ENCODE assay signal across 9 cellular contexts in genomic region chr14:100679707-100680438, GRCh38. TPM values are rescaled to one million over a fixed set of nuclear protein-coding genes. Genes with fewer than 3 reads are reported as not detected.
DNase-seq lines count a peak whose midpoint lies in the region; ATAC-seq, FAIRE-seq and TF ChIP-seq lines count a peak whose summit lies in the region.
"Had no signal": no experiment of that assay in that cellular context is flagged by ENCODE, and none has a peak within 500 bp of the region (broad histone marks: within the 10 kb centered on the region; RNA-seq: fewer than 3 reads in every experiment).

No MANE protein-coding gene starts in this region.

- H3K36me3 ChIP-seq in bronchial epithelial cell (ENCODE audit: control insufficient read depth, insufficient read depth, low read length) (no peaks in the 10 kb centered on the region), smooth muscle cell (ENCODE audit: low read depth) (no peaks in the 10 kb centered on the region), HAP-1 (replicated peaks) (no peaks in the 10 kb centered on the region)

- no peaks in the 10 kb centered on the region for H3K79me2 ChIP-seq in smooth muscle cell (ENCODE audit: low read depth)

- TF ChIP-seq CTCF in HFF-Myc (IDR thresholded peaks at IDR 0.05; ENCODE audit: low read depth, low read length, missing control alignments) (peak; percentile 29), bronchial epithelial cell (IDR thresholded peaks at IDR 0.05; ENCODE audit: insufficient read depth, low read length, severe bottlenecking) (no peak), smooth muscle cell (IDR thresholded peaks at IDR 0.05; ENCODE audit: borderline replicate concordance, insufficient read depth, poor library complexity, severe bottlenecking) (peak; percentile 26)

- peak; percentile 76 for FAIRE-seq in bronchial epithelial cell (lab: Jason Lieb, UNC)
- FAIRE-seq: G401.6 had no signal

- H3K9ac ChIP-seq in smooth muscle cell (ENCODE audit: low read depth): peak overlapping the region; percentile 73

- peak; percentile 55 for ATAC-seq in left lobe of liver

- 23% methylated on average over 16 of the region's 16 CpGs for WGBS in smooth muscle cell (ENCODE audit: low lambda C conversion rate)

- in situ Hi-C loops in HAP-1 (cut with MboI; ENCODE audit: low sequenced_read_pairs): no loop called here

- H3K27me3 ChIP-seq in bronchial epithelial cell (ENCODE audit: control insufficient read depth, insufficient read depth, low read length): peaks cover 8% of the 10 kb centered on the region
- H3K27me3 ChIP-seq in smooth muscle cell (ENCODE audit: low read depth): no peaks in the 10 kb centered on the region
- H3K27me3 ChIP-seq in HAP-1 (ENCODE audit: low read depth): no peaks in the 10 kb centered on the region

- no peak overlapping the region for H2AFZ ChIP-seq in smooth muscle cell (ENCODE audit: low read depth)

- H3K9me3 ChIP-seq in smooth muscle cell (replicated peaks; ENCODE audit: low read depth): no peaks in the 10 kb centered on the region
- H3K9me3 ChIP-seq in HAP-1: no peaks in the 10 kb centered on the region

- peak overlapping the region; percentile 90 for H3K27ac ChIP-seq in smooth muscle cell (ENCODE audit: low read depth)

- no peaks in the 10 kb centered on the region for H4K20me1 ChIP-seq in smooth muscle cell (ENCODE audit: low read depth)

- H3F3A ChIP-seq in smooth muscle cell (ENCODE audit: low read depth): peaks cover 31% of the 10 kb centered on the region

- DNase-seq in HFF-Myc (ENCODE audit: extremely low read depth, low read depth) (peak; percentile 80), bronchial epithelial cell (ENCODE audit: low read depth) (no peak), left lobe of liver (ENCODE audit: low spot score) (no peak), smooth muscle cell (lab: John Stamatoyannopoulos, UW; ENCODE audit: unreplicated experiment) (peak; percentile 56), NCI-H2081 (lab: John Stamatoyannopoulos, UW) (no peak), HAP-1 (ENCODE audit: low spot score in 2 of 2) (no peak), SIG-M5 treated with dmso at 0.1 percent for 504 hours (lab: John Stamatoyannopoulos, UW; ENCODE audit: unreplicated experiment) (no peak)
- no peak for DNase-seq in activated naive CD4-positive, alpha-beta T cell (lab: John Stamatoyannopoulos, UW)

- H3K4me1 ChIP-seq in smooth muscle cell (ENCODE audit: low read depth) (peaks cover 34% of the 10 kb centered on the region), HAP-1 (0 out of 2 replicates have a peak, but pooled peaks cover 3% of the 10 kb centered on the region)

- H3K4me3 ChIP-seq in HFF-Myc (replicated peaks; ENCODE audit: low read depth, low read length) (no peak overlapping the region), bronchial epithelial cell (ENCODE audit: low read depth, low read length) (no peak overlapping the region), smooth muscle cell (no peak overlapping the region), HAP-1 (no peak overlapping the region)

- H3K4me2 ChIP-seq in smooth muscle cell: peak overlapping the region; percentile 68

RNA-seq across cellular contexts. Expression of gene DLK1, which starts 46.8 kb away (rescaled TPM):
- total RNA-seq in bronchial epithelial cell (not detected in 2 replicates), left lobe of liver (1.3 TPM), smooth muscle cell (3,515 and 3,549 TPM in 2 replicates)
- 10,448 and 15,731 TPM in 2 replicates for polyA plus RNA-seq in smooth muscle cell

Comparison
In these comparisons a context has a peak if more than half of its experiments do, and no peak if none do; other contexts are left out.
1. DNase-seq: peak in HFF-Myc (single experiment) and smooth muscle cell (single experiment); none in bronchial epithelial cell (single experiment), left lobe of liver (single experiment), NCI-H2081 (0 of 2), activated naive CD4-positive, alpha-beta T cell (0 of 4), HAP-1 (0 of 2) and SIG-M5 treated with dmso at 0.1 percent for 504 hours (single experiment).
2. RNA of gene DLK1, which starts 46.8 kb away (total RNA-seq): 3,515 to 3,549 TPM in smooth muscle cell; 1.3 TPM in left lobe of liver (single experiment) and not detected in bronchial epithelial cell; every median in the first group is over 1,000 times any median in the second.